24 cellular contexts compared by ENCODE assay signal in the genomic region with DNA sequence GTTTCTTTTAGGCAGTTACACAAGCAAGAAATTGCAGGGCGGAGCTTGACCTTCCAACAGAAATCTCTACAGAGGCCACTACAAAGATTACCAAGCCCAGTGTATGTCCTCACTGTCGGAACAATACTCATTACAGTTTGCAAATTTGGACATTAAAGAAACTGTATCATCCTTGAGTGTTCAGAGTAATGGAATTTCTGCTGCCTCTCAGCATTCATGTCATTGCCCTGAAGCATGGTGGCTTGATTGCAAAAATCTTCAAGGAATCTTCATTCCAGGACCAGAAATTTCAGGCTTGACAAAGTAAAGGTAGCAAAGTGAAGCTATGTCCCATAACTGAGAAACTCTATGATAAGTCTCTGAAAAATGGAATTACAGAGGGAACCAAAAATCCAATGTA.
DNase-seq lines count a peak whose midpoint lies in the region; ATAC-seq and TF ChIP-seq lines count a peak whose summit lies in the region.
"Had no signal": no experiment of that assay in that cellular context is flagged by ENCODE, and none has a peak within 500 bp of the region (broad histone marks: within the 10 kb centered on the region; RNA-seq: fewer than 3 reads in every experiment).

No MANE protein-coding gene starts in this region.

- H3K36me3 Mint-ChIP-seq in CD4-positive, alpha-beta T cell (ENCODE audit: low read depth) = no peaks in the 10 kb centered on the region

- no peak overlapping the region for H3K4ac ChIP-seq in trophoblast cell (ENCODE audit: low read depth, low read length)

- H3K4me1 Mint-ChIP-seq in CD4-positive, alpha-beta T cell (ENCODE audit: low read depth) = peaks cover 78% of the 10 kb centered on the region

- no peaks in the 10 kb centered on the region for H3K27me3 ChIP-seq in CD4-positive, alpha-beta T cell (ENCODE audit: control insufficient read depth, insufficient read depth, low read length)
- H3K27me3 ChIP-seq in OCI-LY1 (ENCODE audit: insufficient read depth, low read length) (no peaks in the 10 kb centered on the region), brain microvascular endothelial cell (replicated peaks) (no peaks in the 10 kb centered on the region), trophoblast cell (ENCODE audit: insufficient read depth, low read length) (no peaks in the 10 kb centered on the region)
- H3K27me3 ChIP-seq: BLaER1, Peyer's patch had no signal

- no peak overlapping the region for H2AK5ac ChIP-seq in trophoblast cell (ENCODE audit: low read length)

- peaks cover 6% of the 10 kb centered on the region for H3K9me3 Mint-ChIP-seq in CD4-positive, alpha-beta T cell
- H3K9me3 Mint-ChIP-seq: CD8-positive, alpha-beta memory T cell had no signal

- H2AFZ ChIP-seq in OCI-LY1 (ENCODE audit: low read length) (no peak overlapping the region), trophoblast cell (ENCODE audit: insufficient read depth, low read length, poor library complexity) (no peak overlapping the region)

- no peaks in the 10 kb centered on the region for H3K9me3 ChIP-seq in CD4-positive, alpha-beta T cell (ENCODE audit: control insufficient read depth, low read length)
- H3K9me3 ChIP-seq in OCI-LY1 (ENCODE audit: low read length) = no peaks in the 10 kb centered on the region
- H3K9me3 ChIP-seq in trophoblast cell (ENCODE audit: insufficient read depth, low read depth, low read length) = no peaks in the 10 kb centered on the region
- H3K9me3 ChIP-seq: Peyer's patch, SK-N-SH had no signal

- H2BK120ac ChIP-seq in trophoblast cell (ENCODE audit: insufficient read depth, low read length, poor library complexity) = no peak overlapping the region

- no peak overlapping the region for H3K4me3 Mint-ChIP-seq in CD4-positive, alpha-beta T cell

- H2BK5ac ChIP-seq in trophoblast cell (ENCODE audit: low read depth, low read length, poor library complexity) = no peak overlapping the region

- no peaks in the 10 kb centered on the region for H3K27me3 Mint-ChIP-seq in CD4-positive, alpha-beta T cell

- H3K18ac ChIP-seq in trophoblast cell (ENCODE audit: low read length) = no peak overlapping the region

- POLR2A ChIA-PET in CD4-positive, alpha-beta T cell (lab: Charles Lee) = interaction anchor here (0.9 to 1.5 kb wide), 2 partner anchors 11 to 12 kb away, joined by 4 to 6 read pairs; no protein-coding TSS in a partner anchor

- H3K9ac ChIP-seq in OCI-LY1 (ENCODE audit: low read length) (peak overlapping the region; percentile 67), trophoblast cell (ENCODE audit: low read length) (no peak overlapping the region)
- H3K9ac ChIP-seq: BLaER1, SK-N-SH had no signal

- intact Hi-C loops in CD4-positive, alpha-beta T cell (cut with DNase I, micrococcal nuclease) = loop anchor here in 1 of 2 experiments (5.0 kb wide), 1 partner anchor 132 kb away; no protein-coding TSS in a partner anchor

- H3K4me3 ChIP-seq in OCI-LY1 (ENCODE audit: low read depth, low read length, poor library complexity, severe bottlenecking) = peak overlapping the region; percentile 46
- no peak overlapping the region for H3K4me3 ChIP-seq in brain microvascular endothelial cell (ENCODE audit: low read depth, low read length)
- no peak overlapping the region for H3K4me3 ChIP-seq in trophoblast cell (ENCODE audit: low read depth, low read length)
- H3K4me3 ChIP-seq: BLaER1, Peyer's patch had no signal

- H3K79me2 ChIP-seq in OCI-LY1 (ENCODE audit: insufficient read depth, low read length) (no peaks in the 10 kb centered on the region), trophoblast cell (ENCODE audit: control insufficient read depth, insufficient read depth, low read length, poor library complexity) (no peaks in the 10 kb centered on the region)

- H2BK12ac ChIP-seq in trophoblast cell (ENCODE audit: low read length) = no peak overlapping the region

- H3K14ac ChIP-seq in trophoblast cell (ENCODE audit: low read length) = no peak overlapping the region

- no peak for ATAC-seq in CD4-positive, alpha-beta T cell (ENCODE audit: poor library complexity)
- no peak for ATAC-seq in HG02840 (IDR thresholded peaks at IDR 0.05; ENCODE audit: low FRiP score, unreplicated experiment)
- ATAC-seq: HCT116 had no signal

- H3K4me1 ChIP-seq in OCI-LY1 (ENCODE audit: insufficient read depth, low read length, severe bottlenecking) (peaks cover 65% of the 10 kb centered on the region), trophoblast cell (ENCODE audit: control insufficient read depth in 1 of 2, insufficient read depth in 2 of 2, low read length in 2 of 2) (peaks cover 6 to 7% of the 10 kb centered on the region in 2 experiments)

- no peak for TF ChIP-seq CTCF in CD4-positive, alpha-beta T cell (IDR thresholded peaks at IDR 0.05)
- TF ChIP-seq CTCF in OCI-LY1 (IDR thresholded peaks at IDR 0.05; ENCODE audit: low read length) = no peak
- no peak for TF ChIP-seq CTCF in brain microvascular endothelial cell (IDR thresholded peaks at IDR 0.05; ENCODE audit: low read depth, low read length, missing control alignments)

- H3K79me1 ChIP-seq in trophoblast cell (ENCODE audit: low read length) = peaks cover 3% of the 10 kb centered on the region

- no peaks in the 10 kb centered on the region for H4K20me1 ChIP-seq in OCI-LY1 (ENCODE audit: insufficient read depth, low read length)
- H4K20me1 ChIP-seq: BLaER1 had no signal

- in situ Hi-C loops in brain microvascular endothelial cell (cut with HindIII; ENCODE audit: low pct_ligation_motif_present, low sequenced_read_pairs) = no loop called here

- H3F3A ChIP-seq in OCI-LY1 (ENCODE audit: insufficient read depth, low read length) = no peaks in the 10 kb centered on the region

- WGBS in trophoblast cell (ENCODE audit: extremely low coverage, insufficient coverage, insufficient read length) = no CpG with 5 or more reads among the region's 2 CpGs

- CTCF ChIA-PET in CD4-positive, alpha-beta T cell (lab: Charles Lee) = no interaction called here

- H3K4me2 ChIP-seq in OCI-LY1 (ENCODE audit: low read length) (peak overlapping the region; percentile 56), trophoblast cell (ENCODE audit: low read length) (no peak overlapping the region)
- H3K4me2 ChIP-seq: BLaER1, SK-N-SH had no signal

- H4K8ac ChIP-seq in trophoblast cell (ENCODE audit: low read depth, low read length) = no peak overlapping the region

- H3K27ac Mint-ChIP-seq in CD4-positive, alpha-beta T cell = peak overlapping the region; percentile 74

- H4K91ac ChIP-seq in trophoblast cell (ENCODE audit: low read depth, low read length) = no peak overlapping the region

- H3K9me2 ChIP-seq in OCI-LY1 (ENCODE audit: low read depth, low read length) = no peaks in the 10 kb centered on the region
- H3K9me2 ChIP-seq: SK-N-SH had no signal

- H3K23ac ChIP-seq in trophoblast cell (ENCODE audit: low read length) = no peak overlapping the region

- no peaks in the 10 kb centered on the region for H3K36me3 ChIP-seq in OCI-LY1 (ENCODE audit: insufficient read depth, low read length)
- no peaks in the 10 kb centered on the region for H3K36me3 ChIP-seq in brain microvascular endothelial cell (replicated peaks)
- H3K36me3 ChIP-seq in trophoblast cell (ENCODE audit: control insufficient read depth in 1 of 2, insufficient read depth in 2 of 2, low read length in 2 of 2) = no peaks in the 10 kb centered on the region
- H3K36me3 ChIP-seq: BLaER1, Peyer's patch had no signal

- no peak overlapping the region for H4K12ac ChIP-seq in trophoblast cell (ENCODE audit: low read depth, low read length)

- DNase-seq in CD4-positive, alpha-beta T cell = no peak
- DNase-seq in brain microvascular endothelial cell (no peak), trophoblast cell (peak; percentile 68 to 96), NCI-H1694 treated with DMSO at 0.1 percent for 48 hours (lab: John Stamatoyannopoulos, UW) (no peak), superior temporal gyrus (ENCODE audit: extremely low spot score) (no peak)
- no peak for DNase-seq in stimulated activated CD4-positive, alpha-beta T cell treated with anti-CD3 and anti-CD28 coated beads, Interleukin-4, amount 100 ng/mL, for 24 hours
- DNase-seq: Calu3; CD8-positive, alpha-beta memory T cell; DND-41; Kasumi-1; NCI-H1105; NCI-H1436 treated with DMSO at 0.1 percent for 48 hours; NCI-H1930; NCI-H2107; NCI-H524; NCI-H774; Peyer's patch; SIG-M5; SK-N-SH; SW 1271 had no signal

- no peak overlapping the region for H3K27ac ChIP-seq in CD4-positive, alpha-beta T cell (ENCODE audit: low read depth, low read length)
- H3K27ac ChIP-seq in OCI-LY1 (ENCODE audit: low read depth, low read length, poor library complexity, severe bottlenecking) (peak overlapping the region; percentile 99), brain microvascular endothelial cell (peak overlapping the region; percentile 29), trophoblast cell (ENCODE audit: low read depth, low read length) (no peak overlapping the region)
- H3K27ac ChIP-seq: BLaER1, Peyer's patch had no signal

Comparison
In these comparisons a context has a peak if more than half of its experiments do, and no peak if none do; other contexts are left out.
1. DNase-seq: peak in trophoblast cell (2 of 2); none in CD4-positive, alpha-beta T cell (0 of 10), brain microvascular endothelial cell (single experiment), NCI-H1694 treated with DMSO at 0.1 percent for 48 hours (single experiment), superior temporal gyrus (single experiment) and stimulated activated CD4-positive, alpha-beta T cell treated with anti-CD3 and anti-CD28 coated beads, Interleukin-4, amount 100 ng/mL, for 24 hours (single experiment).
2. H3K27ac ChIP-seq: peak in OCI-LY1 (single experiment) and brain microvascular endothelial cell (single experiment); none in CD4-positive, alpha-beta T cell (single experiment) and trophoblast cell (single experiment).